1 cellular context compared by ENCODE assay signal in genomic region chr3:52798978-52799476, GRCh38.
TF ChIP-seq lines count a peak whose summit lies in the region.

No MANE protein-coding gene starts in this region.

TF ChIP-seq in Ishikawa, 13 proteins besides CTCF, POLR2A, EP300 and RAD21 (continued from another document):
- no peak for TF ChIP-seq CREB1 (IDR thresholded peaks at IDR 0.05; ENCODE audit: low read depth)
- no peak for TF ChIP-seq CEBPB (IDR thresholded peaks at IDR 0.05)
- TF ChIP-seq ZBTB7A (IDR thresholded peaks at IDR 0.05; ENCODE audit: low read depth), result no peak
- TF ChIP-seq MAX (IDR thresholded peaks at IDR 0.05), result no peak
- TF ChIP-seq EGR1 (IDR thresholded peaks at IDR 0.05), result no peak
